20 cellular contexts compared by ENCODE assay signal in genomic region chr10:5553400-5554170, GRCh38. TPM values are rescaled to one million over a fixed set of nuclear protein-coding genes. Genes with fewer than 3 reads are reported as not detected.
DNase-seq lines count a peak whose midpoint lies in the region; ATAC-seq and TF ChIP-seq lines count a peak whose summit lies in the region.
"Had no signal": no experiment of that assay in that cellular context is flagged by ENCODE, and none has a peak within 500 bp of the region (broad histone marks: within the 10 kb centered on the region; RNA-seq: fewer than 3 reads in every experiment).

No MANE protein-coding gene starts in this region.

- no peak overlapping the region for H2AFZ ChIP-seq in neural progenitor cell (replicated peaks)

- H4K20me1 ChIP-seq in neural progenitor cell (ENCODE audit: low read depth): no peaks in the 10 kb centered on the region

- H3K4me3 Mint-ChIP-seq in neural progenitor cell: no peak overlapping the region
- H3K4me3 Mint-ChIP-seq: activated CD4-positive, alpha-beta memory T cell treated with anti-CD3 and anti-CD28 coated beads, Interleukin-2, amount 10 ng/mL, durations not matched to agents 7 days and 5 days; central memory CD8-positive, alpha-beta T cell had no signal

- H3K36me3 Mint-ChIP-seq in neural progenitor cell: no peaks in the 10 kb centered on the region

- no peak for TF ChIP-seq POLR2A in gastroesophageal sphincter (IDR thresholded peaks at IDR 0.05)

- H3K4me3 ChIP-seq in AG04450 (ENCODE audit: low read depth, low read length): no peak overlapping the region
- no peak overlapping the region for H3K4me3 ChIP-seq in RWPE2 (ENCODE audit: severe bottlenecking)
- no peak overlapping the region for H3K4me3 ChIP-seq in gastroesophageal sphincter
- no peak overlapping the region for H3K4me3 ChIP-seq in neural progenitor cell
- H3K4me3 ChIP-seq: vagina had no signal

- no peak overlapping the region for H3K4me2 ChIP-seq in neural progenitor cell

- H3F3A ChIP-seq in neural progenitor cell (ENCODE audit: low read depth): no peaks in the 10 kb centered on the region

- TF ChIP-seq CTCF in AG04450 (IDR thresholded peaks at IDR 0.05; ENCODE audit: low read depth, low read length) (no peak), RWPE2 (IDR thresholded peaks at IDR 0.05; ENCODE audit: poor library complexity, severe bottlenecking) (no peak), gastroesophageal sphincter (IDR thresholded peaks at IDR 0.05) (no peak), neural progenitor cell (IDR thresholded peaks at IDR 0.05) (no peak)

- H3K79me2 ChIP-seq in neural progenitor cell (ENCODE audit: low read depth): no peaks in the 10 kb centered on the region

- POLR2A ChIA-PET in AG04450 (lab: Yijun Ruan, JAX): no interaction called here

- peak overlapping the region; percentile 92 for H3K27ac Mint-ChIP-seq in neural progenitor cell
- H3K27ac Mint-ChIP-seq: activated CD4-positive, alpha-beta memory T cell treated with anti-CD3 and anti-CD28 coated beads, Interleukin-2, amount 10 ng/mL, durations not matched to agents 7 days and 5 days had no signal

- H3K27me3 Mint-ChIP-seq in neural progenitor cell (ENCODE audit: insufficient read depth, low read depth): peaks cover 8% of the 10 kb centered on the region

- ATAC-seq in RWPE2 (ENCODE audit: low read depth): no peak
- no peak for ATAC-seq in gastroesophageal sphincter
- no peak for ATAC-seq in HG02981 (IDR thresholded peaks at IDR 0.05; ENCODE audit: unreplicated experiment)

- no peaks in the 10 kb centered on the region for H3K9me3 Mint-ChIP-seq in neural progenitor cell
- H3K9me3 Mint-ChIP-seq: activated CD4-positive, alpha-beta memory T cell treated with anti-CD3 and anti-CD28 coated beads, Interleukin-2, amount 10 ng/mL, durations not matched to agents 7 days and 5 days; central memory CD8-positive, alpha-beta T cell had no signal

- peaks cover 25% of the 10 kb centered on the region for H3K4me1 Mint-ChIP-seq in neural progenitor cell

- H3K27ac ChIP-seq in AG04450 (ENCODE audit: low read depth, low read length) (peak overlapping the region; percentile 11), RWPE2 (ENCODE audit: poor library complexity, severe bottlenecking) (peak overlapping the region; percentile 99), gastroesophageal sphincter (peak overlapping the region; percentile 66 to 85 (median 79)), neural progenitor cell (no peak overlapping the region)

- H3K27me3 ChIP-seq in AG04450 (ENCODE audit: control insufficient read depth, insufficient read depth, low read length): no peaks in the 10 kb centered on the region
- H3K27me3 ChIP-seq in RWPE2 (ENCODE audit: insufficient read depth, poor library complexity, severe bottlenecking): no peaks in the 10 kb centered on the region
- no peaks in the 10 kb centered on the region for H3K27me3 ChIP-seq in gastroesophageal sphincter
- H3K27me3 ChIP-seq in neural progenitor cell: no peaks in the 10 kb centered on the region
- H3K27me3 ChIP-seq: vagina had no signal

- H3K9me3 ChIP-seq in AG04450 (ENCODE audit: control insufficient read depth, insufficient read depth, low read length) (peaks cover 6% of the 10 kb centered on the region), RWPE2 (ENCODE audit: severe bottlenecking) (no peaks in the 10 kb centered on the region), gastroesophageal sphincter (no peaks in the 10 kb centered on the region), neural progenitor cell (ENCODE audit: low read depth) (no peaks in the 10 kb centered on the region)
- H3K9me3 ChIP-seq: vagina had no signal

- H3K9ac ChIP-seq in neural progenitor cell: no peak overlapping the region

- CTCF ChIA-PET in AG04450 (lab: Charles Lee): no interaction called here

- H3K4me1 ChIP-seq in RWPE2 (ENCODE audit: insufficient read depth, poor library complexity, severe bottlenecking) (peaks cover 40% of the 10 kb centered on the region), gastroesophageal sphincter (peaks cover 1 to 78% (median 30%) of the 10 kb centered on the region in 3 donors), neural progenitor cell (no peaks in the 10 kb centered on the region)

- 60 to 82% methylated on average over 3 to 15 of the region's 17 CpGs for WGBS in gastroesophageal sphincter (ENCODE audit: low coverage in 1 of 2), 2 donors

- no peak for DNase-seq in AG04450 (ENCODE audit: low read depth, low spot score)
- peak; percentile 24 for DNase-seq in RWPE2 (ENCODE audit: low spot score)
- DNase-seq in neural progenitor cell (ENCODE audit: low spot score): no peak
- DNase-seq in NCI-H1048 (lab: John Stamatoyannopoulos, UW): no peak
- no peak for DNase-seq in stimulated activated CD4-positive, alpha-beta T cell treated with anti-CD3 and anti-CD28 coated beads, Interleukin-12 subunit alpha, Interleukin-12 subunit beta, amount 100 ng/mL, for 4 hours
- DNase-seq in anterior cingulate cortex (lab: John Stamatoyannopoulos, UW): no peak
- DNase-seq: activated CD4-positive, alpha-beta memory T cell treated with anti-CD3 and anti-CD28 coated beads, Interleukin-2, amount 10 ng/mL, durations not matched to agents 7 days and 5 days; activated naive CD4-positive, alpha-beta T cell treated with Interleukin-2 at 50 U/mL for 16 hours; AML-193; DND-41; hypothalamus; KG1; NCI-H1694; stimulated activated CD4-positive, alpha-beta T cell treated with anti-CD3 and anti-CD28 coated beads, Interleukin-1b, Interleukin-23, amount 100 ng/mL, for 48 hours; T-helper 9 cell had no signal

- no peak for TF ChIP-seq EP300 in gastroesophageal sphincter (IDR thresholded peaks at IDR 0.05)

- H3K36me3 ChIP-seq in RWPE2 (ENCODE audit: low read depth): no peaks in the 10 kb centered on the region
- H3K36me3 ChIP-seq in gastroesophageal sphincter: no peaks in the 10 kb centered on the region
- H3K36me3 ChIP-seq in neural progenitor cell: no peaks in the 10 kb centered on the region
- H3K36me3 ChIP-seq: vagina had no signal

RNA-seq across cellular contexts. Expression of gene CALML3, which starts 28.8 kb away (rescaled TPM):
- polyA plus RNA-seq in AG04450 (2011; rRNA removed): not detected in 2 replicates
- polyA minus RNA-seq in AG04450 (2011; rRNA and poly(A)+ RNA removed): not detected in 2 replicates
- total RNA-seq in gastroesophageal sphincter (10 to 100 TPM in 1 of 4 donors, 1 to 10 TPM in 1, under 1 TPM in 1, not detected in 1; 0.13 to 19.4 (median 1.9) TPM), neural progenitor cell (ENCODE audit: low replicate concordance) (not detected in 2 replicates)
- total RNA-seq: activated CD4-positive, alpha-beta memory T cell treated with anti-CD3 and anti-CD28 coated beads, Interleukin-2, amount 10 ng/mL, durations not matched to agents 7 days and 5 days; epithelial cell of proximal tubule had no signal

RNA-seq across cellular contexts. Expression of gene CALML5, which starts 54.2 kb away (rescaled TPM):
- polyA plus RNA-seq in AG04450 (2011; rRNA removed): not detected in 2 replicates
- not detected in 2 replicates for polyA minus RNA-seq in AG04450 (2011; rRNA and poly(A)+ RNA removed)
- total RNA-seq in gastroesophageal sphincter (not detected), neural progenitor cell (ENCODE audit: low replicate concordance) (not detected in 2 replicates)
- total RNA-seq: activated CD4-positive, alpha-beta memory T cell treated with anti-CD3 and anti-CD28 coated beads, Interleukin-2, amount 10 ng/mL, durations not matched to agents 7 days and 5 days; epithelial cell of proximal tubule had no signal
